Comparison of ENCODE assay signal across 1 cellular context in the genomic region with DNA sequence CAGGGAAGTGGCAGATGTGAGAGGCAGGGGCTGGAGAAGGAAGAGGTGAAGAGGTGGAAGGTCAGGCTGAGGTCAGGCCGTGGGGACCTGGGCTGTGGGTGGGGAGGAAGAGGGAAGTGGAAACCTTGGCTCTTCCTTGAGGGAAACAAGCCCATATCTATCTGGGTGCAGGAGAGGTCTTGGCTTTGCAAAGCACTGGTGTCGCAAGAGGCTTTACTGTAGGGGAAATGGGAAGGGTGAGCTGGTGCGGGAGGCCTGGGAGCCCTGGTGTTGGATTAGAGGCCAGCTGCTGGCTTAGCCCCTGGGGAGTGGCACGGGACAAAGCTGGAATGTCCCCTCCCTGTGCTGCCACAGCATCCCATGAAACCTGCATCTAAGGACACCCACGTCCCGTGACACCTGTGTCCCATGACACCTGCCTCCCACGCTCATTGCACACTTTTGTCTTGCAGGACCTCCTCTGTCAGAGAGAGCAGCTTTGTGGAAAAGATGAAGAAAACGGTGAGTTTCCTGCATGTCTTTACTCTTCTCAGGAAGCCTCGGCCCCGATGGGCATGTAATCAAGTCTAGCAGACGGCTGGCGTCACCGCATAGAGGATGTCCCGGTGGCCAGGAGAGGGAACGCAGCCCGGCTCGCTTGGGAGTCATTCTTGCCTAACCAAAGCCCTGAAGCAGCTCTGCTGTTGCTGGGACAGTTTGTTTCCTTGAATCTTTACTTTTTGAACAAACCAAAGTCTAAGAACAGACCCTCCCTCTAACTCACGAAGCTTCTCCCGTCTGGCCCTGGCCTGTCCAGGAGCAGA.
TF ChIP-seq lines count a peak whose summit lies in the region.

No MANE protein-coding gene starts in this region.

TF ChIP-seq in SK-N-SH, 30 proteins besides CTCF, POLR2A, EP300 and RAD21 (continued from another document):
- TF ChIP-seq, protein P1, sequence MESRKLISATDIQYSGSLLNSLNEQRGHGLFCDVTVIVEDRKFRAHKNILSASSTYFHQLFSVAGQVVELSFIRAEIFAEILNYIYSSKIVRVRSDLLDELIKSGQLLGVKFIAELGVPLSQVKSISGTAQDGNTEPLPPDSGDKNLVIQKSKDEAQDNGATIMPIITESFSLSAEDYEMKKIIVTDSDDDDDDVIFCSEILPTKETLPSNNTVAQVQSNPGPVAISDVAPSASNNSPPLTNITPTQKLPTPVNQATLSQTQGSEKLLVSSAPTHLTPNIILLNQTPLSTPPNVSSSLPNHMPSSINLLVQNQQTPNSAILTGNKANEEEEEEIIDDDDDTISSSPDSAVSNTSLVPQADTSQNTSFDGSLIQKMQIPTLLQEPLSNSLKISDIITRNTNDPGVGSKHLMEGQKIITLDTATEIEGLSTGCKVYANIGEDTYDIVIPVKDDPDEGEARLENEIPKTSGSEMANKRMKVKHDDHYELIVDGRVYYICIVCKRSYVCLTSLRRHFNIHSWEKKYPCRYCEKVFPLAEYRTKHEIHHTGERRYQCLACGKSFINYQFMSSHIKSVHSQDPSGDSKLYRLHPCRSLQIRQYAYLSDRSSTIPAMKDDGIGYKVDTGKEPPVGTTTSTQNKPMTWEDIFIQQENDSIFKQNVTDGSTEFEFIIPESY (IDR thresholded peaks at IDR 0.05; ENCODE audit: borderline replicate concordance, low read depth): no peak
- no peak for TF ChIP-seq FOSL2 (IDR thresholded peaks at IDR 0.05; ENCODE audit: borderline replicate concordance, low read depth)
TF ChIP-seq in SK-N-SH: peak in this region for 0.
